23 cellular contexts compared by ENCODE assay signal in the genomic region with DNA sequence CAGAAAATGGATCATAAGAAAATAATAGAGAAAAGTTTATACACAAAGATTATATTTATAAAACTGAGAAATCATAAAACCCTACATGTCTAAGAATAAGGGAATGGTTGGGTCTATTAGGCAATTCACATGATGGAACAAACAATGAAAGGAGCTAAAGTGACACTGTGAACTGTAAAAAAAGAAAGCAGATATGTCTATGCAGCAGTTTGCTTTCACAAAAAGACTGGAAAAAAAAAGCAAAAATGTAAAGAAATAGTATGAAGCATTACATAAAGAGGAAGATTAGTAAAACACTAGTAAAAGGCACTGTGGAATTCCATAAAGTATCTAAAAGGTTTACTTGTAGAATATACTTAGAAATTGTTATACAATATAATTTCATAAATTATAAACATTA.
DNase-seq lines count a peak whose midpoint lies in the region; ATAC-seq, FAIRE-seq and TF ChIP-seq lines count a peak whose summit lies in the region.
"Had no signal": no experiment of that assay in that cellular context is flagged by ENCODE, and none has a peak within 500 bp of the region (broad histone marks: within the 10 kb centered on the region; RNA-seq: fewer than 3 reads in every experiment).

No MANE protein-coding gene starts in this region.

- peak overlapping the region; percentile 15 for H3K27ac Mint-ChIP-seq in activated T-cell treated with anti-CD3 and anti-CD28 coated beads, Interleukin-2, amount 50 U/mL, for 72 hours
- H3K27ac Mint-ChIP-seq in nephron progenitor cell: peak overlapping the region; percentile 36
- H3K27ac Mint-ChIP-seq in Caco-2 (ENCODE audit: unreplicated experiment): no peak overlapping the region
- H3K27ac Mint-ChIP-seq: CD4-positive, alpha-beta memory T cell; CD4-positive, CD25-positive, alpha-beta regulatory T cell; CD8-positive, alpha-beta memory T cell had no signal

- H3K4me1 ChIP-seq in K562 (replicated peaks in 1 of 2; ENCODE audit: control insufficient read depth in 2 of 2, insufficient read depth in 2 of 2, low read length in 2 of 2) (no peaks in the 10 kb centered on the region), Caco-2 (peaks cover 8% of the 10 kb centered on the region; the same call in 1 of the 2 replicates)
- H3K4me1 ChIP-seq: BLaER1 had no signal

- FAIRE-seq in K562 (lab: Jason Lieb, UNC): no peak
- FAIRE-seq: D721Med, G401.6, GM12891 had no signal

- ATAC-seq in activated T-cell treated with anti-CD3 and anti-CD28 coated beads, Interleukin-2, amount 50 U/mL, for 72 hours (replicated peaks in 1 of 2): no peak
- ATAC-seq in K562 (no peak), GM18519 (IDR thresholded peaks at IDR 0.05; ENCODE audit: low FRiP score, unreplicated experiment) (no peak)

- H4K20me1 ChIP-seq in K562 (replicated peaks; ENCODE audit: control insufficient read depth, insufficient read depth, low read length): no peaks in the 10 kb centered on the region
- H4K20me1 ChIP-seq: BLaER1 had no signal

- no peak for TF ChIP-seq EP300 in K562 (IDR thresholded peaks at IDR 0.05; ENCODE audit: low read length)

- H3K79me2 ChIP-seq in K562 (ENCODE audit: control insufficient read depth, insufficient read depth, low read length): no peaks in the 10 kb centered on the region

- H3K27ac ChIP-seq in K562 (ENCODE audit: extremely low read depth, low read depth, low read length): no peak overlapping the region
- H3K27ac ChIP-seq: 22Rv1, BLaER1 had no signal

- no peak overlapping the region for H3K4me2 ChIP-seq in K562 (ENCODE audit: insufficient read depth, low read length)
- H3K4me2 ChIP-seq: BLaER1 had no signal

- no peak overlapping the region for H3K9ac ChIP-seq in K562 (ENCODE audit: insufficient read depth in 1 of 2, low read depth in 2 of 2, low read length in 2 of 2)
- H3K9ac ChIP-seq: BLaER1 had no signal

- intact Hi-C loops in K562 (cut with micrococcal nuclease): loop anchor here (5.0 kb wide), 1 partner anchor 53 kb away; no protein-coding TSS in a partner anchor
- intact Hi-C loops in Caco-2 (cut with micrococcal nuclease; ENCODE audit: unreplicated experiment): no loop called here

- H3K27me3 Mint-ChIP-seq in activated T-cell treated with anti-CD3 and anti-CD28 coated beads, Interleukin-2, amount 50 U/mL, for 72 hours (ENCODE audit: low read depth): no peaks in the 10 kb centered on the region
- H3K27me3 Mint-ChIP-seq in nephron progenitor cell (ENCODE audit: low read depth, poor library complexity): peaks cover 5% of the 10 kb centered on the region
- no peaks in the 10 kb centered on the region for H3K27me3 Mint-ChIP-seq in Caco-2 (ENCODE audit: insufficient read depth, unreplicated experiment)
- H3K27me3 Mint-ChIP-seq: CD4-positive, alpha-beta memory T cell; CD4-positive, CD25-positive, alpha-beta regulatory T cell had no signal

- H3K9me3 ChIP-seq in K562 (replicated peaks; ENCODE audit: control insufficient read depth, insufficient read depth, low read depth, low read length): no peaks in the 10 kb centered on the region
- H3K9me3 ChIP-seq in Caco-2: no peaks in the 10 kb centered on the region
- H3K9me3 ChIP-seq: BE2C, BLaER1 had no signal

- POLR2A ChIA-PET in K562 (lab: Yijun Ruan, JAX): interaction anchor here (0.6 kb wide), 1 partner anchor 972 kb away, joined by 3 read pairs; no protein-coding TSS in a partner anchor
- POLR2A ChIA-PET in Caco-2 (lab: Charles Lee): no interaction called here

- no peaks in the 10 kb centered on the region for H3K9me3 Mint-ChIP-seq in activated T-cell treated with anti-CD3 and anti-CD28 coated beads, Interleukin-2, amount 50 U/mL, for 72 hours
- no peaks in the 10 kb centered on the region for H3K9me3 Mint-ChIP-seq in nephron progenitor cell
- H3K9me3 Mint-ChIP-seq in Caco-2 (ENCODE audit: unreplicated experiment): no peaks in the 10 kb centered on the region
- H3K9me3 Mint-ChIP-seq: CD14-positive monocyte; CD4-positive, alpha-beta memory T cell; CD4-positive, CD25-positive, alpha-beta regulatory T cell; CD8-positive, alpha-beta memory T cell had no signal

- peaks cover 7% of the 10 kb centered on the region; the same call in 1 of the 3 replicates for H3K36me3 ChIP-seq in K562 (ENCODE audit: control insufficient read depth, insufficient read depth, low read length)
- no peaks in the 10 kb centered on the region for H3K36me3 ChIP-seq in Caco-2 (ENCODE audit: control insufficient read depth, insufficient read depth, low read length)
- H3K36me3 ChIP-seq: BE2C had no signal

- TF ChIP-seq CTCF in K562 (IDR thresholded peaks at IDR 0.05 in 2 of 3, conservative IDR thresholded peaks at IDR 0.05 in 1 of 3; ENCODE audit: insufficient read depth in 2 of 3, low read depth in 1 of 3, low read length in 3 of 3): no peak
- no peak for TF ChIP-seq CTCF in nephron progenitor cell (IDR thresholded peaks at IDR 0.05)
- no peak for TF ChIP-seq CTCF in Caco-2 (IDR thresholded peaks at IDR 0.05; ENCODE audit: insufficient read depth in 1 of 2, low read depth in 1 of 2, low read length in 1 of 2, severe bottlenecking in 1 of 2, unreplicated experiment in 1 of 2)

- no peaks in the 10 kb centered on the region for H3K36me3 Mint-ChIP-seq in activated T-cell treated with anti-CD3 and anti-CD28 coated beads, Interleukin-2, amount 50 U/mL, for 72 hours (ENCODE audit: insufficient read depth in 2 of 2)
- H3K36me3 Mint-ChIP-seq in nephron progenitor cell (ENCODE audit: low read depth): peaks cover 4% of the 10 kb centered on the region
- peaks cover 13% of the 10 kb centered on the region for H3K36me3 Mint-ChIP-seq in Caco-2 (ENCODE audit: insufficient read depth, unreplicated experiment)

- H3K9me1 ChIP-seq in K562 (ENCODE audit: control insufficient read depth, insufficient read depth, low read length): no peaks in the 10 kb centered on the region

- BruUV-seq in K562 (replicated peaks; lab: Mats Ljungman, UMichigan) (no TSS peak), Caco-2 (replicated peaks; lab: Mats Ljungman, UMichigan) (no TSS peak)

- H2AFZ ChIP-seq in K562 (ENCODE audit: low read depth, low read length): no peak overlapping the region

- DNase-seq in activated T-cell treated with anti-CD3 and anti-CD28 coated beads, Interleukin-2, amount 50 U/mL, for 72 hours: no peak
- DNase-seq in activated T-cell treated with anti-CD3 and anti-CD28 coated beads for 4 hours: no peak
- DNase-seq in K562 (ENCODE audit: extremely low read depth in 1 of 4, low spot score in 3 of 4): no peak
- no peak for DNase-seq in nephron progenitor cell
- DNase-seq in Caco-2: no peak
- no peak for DNase-seq in UCSD-AML1 (lab: John Stamatoyannopoulos, UW; ENCODE audit: unreplicated experiment)
- DNase-seq: ACHN; BE2C; C1 segment of cervical spinal cord; Calu3; CD4-positive, alpha-beta memory T cell; CD4-positive, CD25-positive, alpha-beta regulatory T cell; CD8-positive, alpha-beta memory T cell; COR-L47; DMS79 treated with DMSO at 0.1 percent for 48 hours; GF-D8 had no signal

- in situ Hi-C loops in K562 (cut with MboI): no loop called here

- CTCF ChIA-PET in K562 (lab: Yijun Ruan, JAX; ENCODE audit: low intra/inter-chr PET ratio): no interaction called here
- CTCF ChIA-PET in Caco-2 (lab: Charles Lee): no interaction called here

- no peaks in the 10 kb centered on the region for H3K27me3 ChIP-seq in K562 (ENCODE audit: control insufficient read depth in 2 of 2, insufficient read depth in 2 of 2, low read length in 2 of 2)
- H3K27me3 ChIP-seq in Caco-2 (replicated peaks; ENCODE audit: control insufficient read depth, insufficient read depth, low read length): no peaks in the 10 kb centered on the region
- H3K27me3 ChIP-seq: BE2C, BLaER1 had no signal

- TF ChIP-seq RAD21 in K562 (CRISPR knock-in tag; conservative IDR thresholded peaks at IDR 0.05 in 1 of 2, IDR thresholded peaks at IDR 0.05 in 1 of 2): no peak

- no peaks in the 10 kb centered on the region for H3K4me1 Mint-ChIP-seq in activated T-cell treated with anti-CD3 and anti-CD28 coated beads, Interleukin-2, amount 50 U/mL, for 72 hours (ENCODE audit: low read depth)
- H3K4me1 Mint-ChIP-seq in nephron progenitor cell: no peaks in the 10 kb centered on the region
- H3K4me1 Mint-ChIP-seq in Caco-2 (ENCODE audit: low read depth, unreplicated experiment): no peaks in the 10 kb centered on the region
- H3K4me1 Mint-ChIP-seq: CD14-positive monocyte; CD4-positive, alpha-beta memory T cell; CD8-positive, alpha-beta memory T cell had no signal

- no peak for TF ChIP-seq POLR2A in K562 (conservative IDR thresholded peaks at IDR 0.05)

- no peak overlapping the region for H3K4me3 ChIP-seq in K562
- no peak overlapping the region for H3K4me3 ChIP-seq in Caco-2 (ENCODE audit: low read depth, low read length)
- H3K4me3 ChIP-seq: BLaER1 had no signal

- no peak overlapping the region for H3K4me3 Mint-ChIP-seq in activated T-cell treated with anti-CD3 and anti-CD28 coated beads, Interleukin-2, amount 50 U/mL, for 72 hours
- no peak overlapping the region for H3K4me3 Mint-ChIP-seq in nephron progenitor cell
- H3K4me3 Mint-ChIP-seq in Caco-2 (ENCODE audit: unreplicated experiment): no peak overlapping the region
- H3K4me3 Mint-ChIP-seq: CD14-positive monocyte; CD4-positive, alpha-beta memory T cell; CD4-positive, CD25-positive, alpha-beta regulatory T cell; CD8-positive, alpha-beta memory T cell had no signal

TF ChIP-seq in K562, 482 proteins besides CTCF, POLR2A, EP300 and RAD21:
- no peak for TF ChIP-seq ZNF174 (CRISPR knock-in tag; IDR thresholded peaks at IDR 0.05)
- TF ChIP-seq KAT7 (CRISPR knock-in tag; IDR thresholded peaks at IDR 0.05; ENCODE audit: borderline replicate concordance): no peak
- no peak for TF ChIP-seq ZNF133 (CRISPR knock-in tag; IDR thresholded peaks at IDR 0.05)
- no peak for TF ChIP-seq ZNF717 (CRISPR knock-in tag; IDR thresholded peaks at IDR 0.05)
- peak; percentile 66 for TF ChIP-seq C11orf30 (IDR thresholded peaks at IDR 0.05; ENCODE audit: low read depth)
- TF ChIP-seq, protein P1, sequence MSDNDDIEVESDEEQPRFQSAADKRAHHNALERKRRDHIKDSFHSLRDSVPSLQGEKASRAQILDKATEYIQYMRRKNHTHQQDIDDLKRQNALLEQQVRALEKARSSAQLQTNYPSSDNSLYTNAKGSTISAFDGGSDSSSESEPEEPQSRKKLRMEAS (CRISPR knock-in tag; IDR thresholded peaks at IDR 0.05): no peak
- no peak for TF ChIP-seq BACH1 (tag; IDR thresholded peaks at IDR 0.05)
- peak; percentile 83 for TF ChIP-seq ZNF316 (IDR thresholded peaks at IDR 0.05)
- peak; percentile 23; the same call in 1 of the 2 replicates for TF ChIP-seq MAFG (tag; conservative IDR thresholded peaks at IDR 0.05)
- no peak for TF ChIP-seq SNIP1 (IDR thresholded peaks at IDR 0.05; ENCODE audit: low read depth)
